1 cellular context compared by ENCODE assay signal in the genomic region with DNA sequence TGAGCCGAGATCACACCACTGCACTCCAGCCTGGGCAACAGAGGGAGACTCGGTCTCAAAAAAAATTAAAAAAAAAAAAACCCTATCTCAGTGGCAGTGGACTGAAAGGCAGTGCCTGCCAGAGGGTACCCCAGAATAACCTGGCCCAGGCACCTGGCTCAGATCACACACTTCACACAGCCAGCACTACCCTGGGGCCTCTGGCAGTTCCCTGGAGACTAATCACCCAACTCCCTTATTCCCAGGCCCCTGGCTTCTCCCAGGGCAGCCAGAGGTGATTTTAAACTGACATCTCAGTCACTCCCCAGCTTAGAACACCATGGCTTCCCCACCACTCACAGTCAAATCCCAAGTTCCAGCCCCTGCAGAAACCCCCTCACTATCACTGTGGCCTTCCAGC.
TF ChIP-seq lines count a peak whose summit lies in the region.

No MANE protein-coding gene starts in this region.

TF ChIP-seq in GM23338, 12 proteins besides CTCF, POLR2A, EP300 and RAD21 (continued from another document):
- TF ChIP-seq NANOG (IDR thresholded peaks at IDR 0.05; ENCODE audit: borderline replicate concordance) (no peak), EZH2 (IDR thresholded peaks at IDR 0.05; ENCODE audit: low read depth, unreplicated experiment) (no peak), ETS1 (IDR thresholded peaks at IDR 0.05) (no peak), EZH2phosphoT487 (IDR thresholded peaks at IDR 0.05; ENCODE audit: unreplicated experiment) (no peak), CREB1 (CRISPR knock-in tag; IDR thresholded peaks at IDR 0.05; ENCODE audit: low read depth) (no peak), ZNF331 (CRISPR knock-in tag; IDR thresholded peaks at IDR 0.05; ENCODE audit: low read depth) (no peak), STAT1 (IDR thresholded peaks at IDR 0.05; ENCODE audit: unreplicated experiment) (no peak), JUNB (IDR thresholded peaks at IDR 0.05; ENCODE audit: unreplicated experiment) (no peak)
